ENCODE assay signal across 8 cellular contexts in genomic region chr1:43651188-43651587, GRCh38. TPM values are rescaled to one million over a fixed set of nuclear protein-coding genes. Genes with fewer than 3 reads are reported as not detected.
DNase-seq lines count a peak whose midpoint lies in the region; ATAC-seq and TF ChIP-seq lines count a peak whose summit lies in the region.

No MANE protein-coding gene starts in this region.

- TF ChIP-seq CTCF in Panc1 (IDR thresholded peaks at IDR 0.05) = no peak
- no peak for TF ChIP-seq CTCF in esophagus muscularis mucosa (IDR thresholded peaks at IDR 0.05)
- no peak for TF ChIP-seq CTCF in prostate gland (IDR thresholded peaks at IDR 0.05)
- TF ChIP-seq CTCF in GM10266 (IDR thresholded peaks at IDR 0.05; ENCODE audit: control insufficient read depth, insufficient read depth, low read depth, missing control alignments) = no peak

- CTCF ChIA-PET in Panc1 (lab: Charles Lee) = interaction anchor here (0.6 to 1.8 kb wide), 3 partner anchors 12 to 97 kb away, joined by 4 to 8 read pairs (median 6); no protein-coding TSS in a partner anchor

- intact Hi-C loops in Panc1 (cut with micrococcal nuclease; ENCODE audit: unreplicated experiment) = loop anchor here (5.0 kb wide), 1 partner anchor 124 kb away; no protein-coding TSS in a partner anchor
- intact Hi-C loops in esophagus muscularis mucosa (cut with DNase I) = loop anchor here (2.0 kb wide), 1 partner anchor 122 kb away; no protein-coding TSS in a partner anchor
- intact Hi-C loops in prostate gland (cut with DNase I) = loop anchor here (2.0 to 5.0 kb wide), 2 partner anchors 51 to 120 kb away; partner anchors contain the start of gene PTPRF

- DNase-seq in G401 (ENCODE audit: low spot score) (peak; percentile 26), Panc1 (ENCODE audit: low read depth, low spot score) (no peak), esophagus muscularis mucosa (ENCODE audit: extremely low spot score) (no peak), prostate gland (ENCODE audit: low spot score) (no peak), GM10266 (ENCODE audit: extremely low spot score) (no peak), midbrain (lab: John Stamatoyannopoulos, UW) (no peak)

- H3K27ac ChIP-seq in Panc1 (ENCODE audit: low read length) (peak overlapping the region; percentile 87), esophagus muscularis mucosa (replicated peaks in 1 of 4) (peak overlapping the region; percentile 92 to 96 (median 94)), prostate gland (peak overlapping the region; percentile 95 to 97)

- H3K36me3 ChIP-seq in Panc1 (ENCODE audit: control insufficient read depth, insufficient read depth, low read length) (peaks cover 17% of the 10 kb centered on the region), esophagus muscularis mucosa (peaks cover 20 to 34% (median 30%) of the 10 kb centered on the region in 4 donors), prostate gland (peaks cover 5 to 6% of the 10 kb centered on the region in 2 donors)

- WGBS in esophagus muscularis mucosa = 47% methylated on average over 6 of the region's 6 CpGs
- WGBS in prostate gland = 23% methylated on average over 6 of the region's 6 CpGs

- H3K27me3 ChIP-seq in Panc1 (ENCODE audit: control insufficient read depth, insufficient read depth, low read length) (no peaks in the 10 kb centered on the region), esophagus muscularis mucosa (no peaks in the 10 kb centered on the region), prostate gland (replicated peaks; ENCODE audit: insufficient read depth) (no peaks in the 10 kb centered on the region)

- BruUV-seq in Panc1 (replicated peaks; lab: Mats Ljungman, UMichigan) = TSS peak; percentile 68

- no peak for TF ChIP-seq EP300 in esophagus muscularis mucosa (IDR thresholded peaks at IDR 0.05)

- POLR2A ChIA-PET in Panc1 (lab: Charles Lee) = interaction anchor here (0.5 to 1.2 kb wide), 4 partner anchors 56 to 550 kb away, joined by 4 to 8 read pairs (median 4); partner anchors contain the start of gene ST3GAL3

- ATAC-seq in Panc1 (no peak), HG03439 (IDR thresholded peaks at IDR 0.05; ENCODE audit: unreplicated experiment) (no peak), HG02588 (IDR thresholded peaks at IDR 0.05; ENCODE audit: unreplicated experiment) (no peak)

- H3K4me1 ChIP-seq in Panc1 (ENCODE audit: control insufficient read depth, insufficient read depth, low read length) = peaks cover 20% of the 10 kb centered on the region
- peaks cover 19 to 36% (median 31%) of the 10 kb centered on the region in 4 donors for H3K4me1 ChIP-seq in esophagus muscularis mucosa
- peaks cover 3% of the 10 kb centered on the region for H3K4me1 ChIP-seq in prostate gland (replicated peaks)

- in situ Hi-C loops in G401 (cut with HindIII; ENCODE audit: low sequenced_read_pairs) (no loop called here), Panc1 (cut with HindIII; ENCODE audit: low pct_unique_long_range_greater_than_20kb, low sequenced_read_pairs) (no loop called here)

- peak overlapping the region; percentile 96 to 100 for H3K4me3 ChIP-seq in Panc1 (ENCODE audit: low read depth in 2 of 2, low read length in 2 of 2)
- H3K4me3 ChIP-seq in esophagus muscularis mucosa = peak overlapping the region; percentile 68 to 80 (median 78)
- H3K4me3 ChIP-seq in prostate gland = peak overlapping the region; percentile 64 to 71

- TF ChIP-seq POLR2A in esophagus muscularis mucosa (IDR thresholded peaks at IDR 0.05; ENCODE audit: low read depth) = no peak
- no peak for TF ChIP-seq POLR2A in prostate gland (IDR thresholded peaks at IDR 0.05)

- H3K9me3 ChIP-seq in Panc1 (ENCODE audit: control insufficient read depth, insufficient read depth, low read depth, low read length) = no peaks in the 10 kb centered on the region
- H3K9me3 ChIP-seq in esophagus muscularis mucosa = no peaks in the 10 kb centered on the region
- no peaks in the 10 kb centered on the region for H3K9me3 ChIP-seq in prostate gland

RNA-seq across cellular contexts. Expression of gene KDM4A, which starts 1.2 kb away (rescaled TPM):
- 41.8 and 48.2 TPM in 2 replicates for total RNA-seq in G401 (2014; rRNA removed; shearing (Covaris generic))
- total RNA-seq in Panc1 (2021; ENCODE audit: unreplicated experiment) (48.2 TPM), esophagus muscularis mucosa (10 to 100 TPM; 15.1 to 25.7 (median 22.4) TPM), prostate gland (10 to 100 TPM; 39.2 to 43.7 TPM)
- 42.7 TPM for polyA plus RNA-seq in Panc1 (2012; ENCODE audit: insufficient read length)

RNA-seq across cellular contexts. Expression of gene ST3GAL3, which starts 56.1 kb away (rescaled TPM):
- 14.2 and 15.7 TPM in 2 replicates for total RNA-seq in G401 (2014; rRNA removed; shearing (Covaris generic))
- total RNA-seq in Panc1 (2021; ENCODE audit: unreplicated experiment) = 26.0 TPM
- polyA plus RNA-seq in Panc1 (2012; ENCODE audit: insufficient read length) = 17.9 TPM
- total RNA-seq in esophagus muscularis mucosa = 10 to 100 TPM; 23.3 to 37.1 (median 30.1) TPM
- 10 to 100 TPM; 13.8 to 35.0 TPM for total RNA-seq in prostate gland
